ENCODE assay signal across 2 cellular contexts in the genomic region with DNA sequence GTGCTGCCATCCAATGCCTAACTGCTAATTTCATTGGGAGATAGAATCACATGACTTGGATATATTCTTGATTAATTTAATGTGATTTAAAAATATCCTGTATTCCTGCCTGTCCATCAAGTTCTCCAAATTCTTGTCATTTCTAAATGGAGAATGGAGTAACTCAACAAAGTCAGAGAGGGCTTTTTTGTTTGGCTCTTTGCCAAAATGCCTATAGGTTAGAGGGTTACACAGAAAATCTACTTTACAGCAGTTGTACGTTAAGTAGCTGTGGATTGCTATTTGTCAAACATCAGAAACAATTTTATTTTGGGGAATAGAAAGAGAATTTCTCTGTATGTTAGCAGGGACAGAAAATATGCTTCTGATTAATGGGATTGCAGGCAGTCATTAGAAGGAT.
TF ChIP-seq lines count a peak whose summit lies in the region.

No MANE protein-coding gene starts in this region.

TF ChIP-seq in HEK293, 187 proteins besides CTCF, POLR2A, EP300 and RAD21 (continued from another document):
- no peak for TF ChIP-seq ZNF16 (tag by site-specific recombination; IDR thresholded peaks at IDR 0.05; ENCODE audit: low read depth)
- TF ChIP-seq ZNF626 (tag by site-specific recombination; IDR thresholded peaks at IDR 0.05): 0 out of 2 replicates have a peak, but pooled peaks have one; percentile 20
- TF ChIP-seq ZNF37A (tag by site-specific recombination; IDR thresholded peaks at IDR 0.05): 0 out of 2 replicates have a peak, but pooled peaks have one; percentile 16
- no peak for TF ChIP-seq KLF7 (tag by site-specific recombination; IDR thresholded peaks at IDR 0.05; ENCODE audit: borderline replicate concordance)
- peak; percentile 11 for TF ChIP-seq ZNF510 (tag by site-specific recombination; IDR thresholded peaks at IDR 0.05; ENCODE audit: insufficient replicate concordance)
- TF ChIP-seq, protein P1, sequence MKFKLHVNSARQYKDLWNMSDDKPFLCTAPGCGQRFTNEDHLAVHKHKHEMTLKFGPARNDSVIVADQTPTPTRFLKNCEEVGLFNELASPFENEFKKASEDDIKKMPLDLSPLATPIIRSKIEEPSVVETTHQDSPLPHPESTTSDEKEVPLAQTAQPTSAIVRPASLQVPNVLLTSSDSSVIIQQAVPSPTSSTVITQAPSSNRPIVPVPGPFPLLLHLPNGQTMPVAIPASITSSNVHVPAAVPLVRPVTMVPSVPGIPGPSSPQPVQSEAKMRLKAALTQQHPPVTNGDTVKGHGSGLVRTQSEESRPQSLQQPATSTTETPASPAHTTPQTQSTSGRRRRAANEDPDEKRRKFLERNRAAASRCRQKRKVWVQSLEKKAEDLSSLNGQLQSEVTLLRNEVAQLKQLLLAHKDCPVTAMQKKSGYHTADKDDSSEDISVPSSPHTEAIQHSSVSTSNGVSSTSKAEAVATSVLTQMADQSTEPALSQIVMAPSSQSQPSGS (tag by site-specific recombination; IDR thresholded peaks at IDR 0.05; ENCODE audit: low read depth): no peak
- no peak for TF ChIP-seq ZNF521 (tag by site-specific recombination; IDR thresholded peaks at IDR 0.05)
- TF ChIP-seq ZNF184 (tag by site-specific recombination; IDR thresholded peaks at IDR 0.05): 0 out of 2 replicates have a peak, but pooled peaks have one; percentile 14
- 0 out of 2 replicates have a peak, but pooled peaks have one; percentile 41 for TF ChIP-seq ZNF830 (tag by site-specific recombination; IDR thresholded peaks at IDR 0.05; ENCODE audit: low read depth)
- no peak for TF ChIP-seq ZNF677 (tag by site-specific recombination; IDR thresholded peaks at IDR 0.05)
- TF ChIP-seq GLIS1 (tag by site-specific recombination; IDR thresholded peaks at IDR 0.05): no peak
- no peak for TF ChIP-seq ZNF785 (tag by site-specific recombination; IDR thresholded peaks at IDR 0.05)
- no peak for TF ChIP-seq SETDB1 (IDR thresholded peaks at IDR 0.05; ENCODE audit: insufficient read length, low read length)
- TF ChIP-seq ZNF530 (tag by site-specific recombination; IDR thresholded peaks at IDR 0.05; ENCODE audit: low read depth): no peak
- no peak for TF ChIP-seq ZNF274 (IDR thresholded peaks at IDR 0.05; ENCODE audit: low read length)
- TF ChIP-seq ZNF274 (tag by site-specific recombination; IDR thresholded peaks at IDR 0.05; ENCODE audit: borderline replicate concordance): no peak
- 0 out of 2 replicates have a peak, but pooled peaks have one; percentile 25 for TF ChIP-seq ZNF549 (tag by site-specific recombination; IDR thresholded peaks at IDR 0.05)
- no peak for TF ChIP-seq ZNF169 (tag by site-specific recombination; IDR thresholded peaks at IDR 0.05)
- TF ChIP-seq ZNF146 (tag by site-specific recombination; IDR thresholded peaks at IDR 0.05): no peak
- TF ChIP-seq ZBTB17 (tag by site-specific recombination; IDR thresholded peaks at IDR 0.05): no peak

TF ChIP-seq in SK-N-SH treated with all-trans-retinoic acid at 6 μM for 48 hours, 23 proteins besides CTCF, POLR2A, EP300 and RAD21:
- TF ChIP-seq, protein P2, sequence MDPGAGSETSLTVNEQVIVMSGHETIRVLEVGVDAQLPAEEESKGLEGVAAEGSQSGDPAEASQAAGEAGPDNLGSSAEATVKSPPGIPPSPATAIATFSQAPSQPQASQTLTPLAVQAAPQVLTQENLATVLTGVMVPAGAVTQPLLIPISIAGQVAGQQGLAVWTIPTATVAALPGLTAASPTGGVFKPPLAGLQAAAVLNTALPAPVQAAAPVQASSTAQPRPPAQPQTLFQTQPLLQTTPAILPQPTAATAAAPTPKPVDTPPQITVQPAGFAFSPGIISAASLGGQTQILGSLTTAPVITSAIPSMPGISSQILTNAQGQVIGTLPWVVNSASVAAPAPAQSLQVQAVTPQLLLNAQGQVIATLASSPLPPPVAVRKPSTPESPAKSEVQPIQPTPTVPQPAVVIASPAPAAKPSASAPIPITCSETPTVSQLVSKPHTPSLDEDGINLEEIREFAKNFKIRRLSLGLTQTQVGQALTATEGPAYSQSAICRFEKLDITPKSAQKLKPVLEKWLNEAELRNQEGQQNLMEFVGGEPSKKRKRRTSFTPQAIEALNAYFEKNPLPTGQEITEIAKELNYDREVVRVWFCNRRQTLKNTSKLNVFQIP (CRISPR knock-in tag; IDR thresholded peaks at IDR 0.05; ENCODE audit: borderline replicate concordance, low read depth): no peak
